9 cellular contexts compared by ENCODE assay signal in genomic region chr5:57887851-57888621, GRCh38.
DNase-seq lines count a peak whose midpoint lies in the region; ATAC-seq and TF ChIP-seq lines count a peak whose summit lies in the region.
"Had no signal": no experiment of that assay in that cellular context is flagged by ENCODE, and none has a peak within 500 bp of the region (broad histone marks: within the 10 kb centered on the region; RNA-seq: fewer than 3 reads in every experiment).

No MANE protein-coding gene starts in this region.

- CTCF ChIA-PET in GM10248 (lab: Yijun Ruan, JAX) (interaction anchor here (1.0 to 1.5 kb wide), 5 partner anchors 9 to 573 kb away, joined by 3 to 6 read pairs (median 4); no protein-coding TSS in a partner anchor), T-cell (lab: Charles Lee) (interaction anchor here in 1 of 2 donors (1.2 kb wide), 1 partner anchor 572 kb away, joined by 3 read pairs; the partner anchor contains the start of gene PLK2)
- CTCF ChIA-PET in CD8-positive, alpha-beta T cell (lab: Charles Lee): no interaction called here

- ATAC-seq in CD8-positive, alpha-beta T cell: no peak
- no peak for ATAC-seq in T-cell (replicated peaks in 1 of 4)

- H3K27ac Mint-ChIP-seq in CD8-positive, alpha-beta T cell: no peak overlapping the region
- no peak overlapping the region for H3K27ac Mint-ChIP-seq in T-cell
- H3K27ac Mint-ChIP-seq: memory B cell had no signal

- H3K36me3 Mint-ChIP-seq in CD8-positive, alpha-beta T cell: no peaks in the 10 kb centered on the region
- no peaks in the 10 kb centered on the region for H3K36me3 Mint-ChIP-seq in T-cell
- H3K36me3 Mint-ChIP-seq: memory B cell had no signal

- DNase-seq in GM10248 (ENCODE audit: extremely low spot score): peak; percentile 12
- peak; percentile 2 for DNase-seq in NCI-H1092 (lab: John Stamatoyannopoulos, UW)
- DNase-seq in astrocyte of the cerebellum (ENCODE audit: low read depth): peak; percentile 59
- peak; percentile 67 for DNase-seq in iPS-NIHi7 (ENCODE audit: extremely low spot score)
- peak; percentile 53 to 58 for DNase-seq in thyroid gland
- DNase-seq in CD8-positive, alpha-beta T cell: no peak
- no peak for DNase-seq in T-cell
- no peak for DNase-seq in HAP-1 (ENCODE audit: low spot score in 2 of 2)

- no peak overlapping the region for H3K27ac ChIP-seq in thyroid gland
- H3K27ac ChIP-seq in CD8-positive, alpha-beta T cell (ENCODE audit: low read depth, low read length): no peak overlapping the region

- no peaks in the 10 kb centered on the region for H3K9me3 Mint-ChIP-seq in CD8-positive, alpha-beta T cell
- H3K9me3 Mint-ChIP-seq in T-cell: no peaks in the 10 kb centered on the region
- H3K9me3 Mint-ChIP-seq: memory B cell had no signal

- 41 to 48% methylated on average over 6 of the region's 6 CpGs for WGBS in thyroid gland, 2 donors

- H3K36me3 ChIP-seq in thyroid gland (no peaks in the 10 kb centered on the region), HAP-1 (replicated peaks) (no peaks in the 10 kb centered on the region)
- H3K36me3 ChIP-seq in CD8-positive, alpha-beta T cell (ENCODE audit: insufficient read depth, low read length): no peaks in the 10 kb centered on the region

- intact Hi-C loops in thyroid gland (cut with DNase I): loop anchor here (10.0 kb wide), 2 partner anchors 103 to 577 kb away; partner anchors contain the start of gene PLK2
- intact Hi-C loops in CD8-positive, alpha-beta T cell (cut with DNase I, micrococcal nuclease): no loop called here

- H3K4me3 Mint-ChIP-seq in CD8-positive, alpha-beta T cell: no peak overlapping the region
- H3K4me3 Mint-ChIP-seq in T-cell: no peak overlapping the region
- H3K4me3 Mint-ChIP-seq: memory B cell had no signal

- in situ Hi-C loops in astrocyte of the cerebellum (cut with HindIII; ENCODE audit: low sequenced_read_pairs): no loop called here
- in situ Hi-C loops in HAP-1 (cut with MboI; ENCODE audit: low sequenced_read_pairs): no loop called here

- H3K9me3 ChIP-seq in thyroid gland (no peaks in the 10 kb centered on the region), HAP-1 (no peaks in the 10 kb centered on the region)
- no peaks in the 10 kb centered on the region for H3K9me3 ChIP-seq in CD8-positive, alpha-beta T cell (ENCODE audit: low read length)

- H3K4me1 Mint-ChIP-seq in CD8-positive, alpha-beta T cell (ENCODE audit: low read depth): no peaks in the 10 kb centered on the region
- H3K4me1 Mint-ChIP-seq in T-cell: no peaks in the 10 kb centered on the region
- H3K4me1 Mint-ChIP-seq: memory B cell had no signal

- H3K4me1 ChIP-seq in thyroid gland: no peaks in the 10 kb centered on the region
- H3K4me1 ChIP-seq in CD8-positive, alpha-beta T cell (ENCODE audit: insufficient read depth, low read length): no peaks in the 10 kb centered on the region
- no peaks in the 10 kb centered on the region for H3K4me1 ChIP-seq in HAP-1

- H3K27me3 Mint-ChIP-seq in CD8-positive, alpha-beta T cell (ENCODE audit: low read depth): no peaks in the 10 kb centered on the region
- H3K27me3 Mint-ChIP-seq in T-cell: peaks cover 0 to 4% of the 10 kb centered on the region in 2 donors
- H3K27me3 Mint-ChIP-seq: memory B cell had no signal

- TF ChIP-seq CTCF in GM10248 (IDR thresholded peaks at IDR 0.05; ENCODE audit: control extremely low read depth, extremely low read depth, low read depth, missing control alignments): peak; percentile 15
- TF ChIP-seq CTCF in astrocyte of the cerebellum (IDR thresholded peaks at IDR 0.05; ENCODE audit: low read depth, low read length, missing control alignments): peak; percentile 87
- peak in 5 of 6 experiments; percentile 44 to 80 (median 69) for TF ChIP-seq CTCF in thyroid gland (IDR thresholded peaks at IDR 0.05)
- no peak for TF ChIP-seq CTCF in CD8-positive, alpha-beta T cell (IDR thresholded peaks at IDR 0.05)

- no peak for TF ChIP-seq POLR2A in thyroid gland (IDR thresholded peaks at IDR 0.05)

- POLR2A ChIA-PET in GM10248 (lab: Yijun Ruan, JAX) (no interaction called here), T-cell (lab: Charles Lee) (no interaction called here)
- POLR2A ChIA-PET in CD8-positive, alpha-beta T cell (lab: Charles Lee): no interaction called here

- no peak overlapping the region for H3K4me3 ChIP-seq in astrocyte of the cerebellum (ENCODE audit: low read depth, low read length)
- H3K4me3 ChIP-seq in thyroid gland (replicated peaks in 1 of 3): no peak overlapping the region
- H3K4me3 ChIP-seq in CD8-positive, alpha-beta T cell (ENCODE audit: low read depth, low read length): no peak overlapping the region
- no peak overlapping the region for H3K4me3 ChIP-seq in HAP-1

- H3K27me3 ChIP-seq in thyroid gland (no peaks in the 10 kb centered on the region), HAP-1 (ENCODE audit: low read depth) (no peaks in the 10 kb centered on the region)
- no peaks in the 10 kb centered on the region for H3K27me3 ChIP-seq in CD8-positive, alpha-beta T cell (ENCODE audit: insufficient read depth, low read length)

Comparison
In these comparisons a context has a peak if more than half of its experiments do, and no peak if none do; other contexts are left out.
1. DNase-seq: peak in GM10248 (single experiment), NCI-H1092 (single experiment), astrocyte of the cerebellum (single experiment), iPS-NIHi7 (single experiment) and thyroid gland (2 of 2); none in CD8-positive, alpha-beta T cell (0 of 7), T-cell (0 of 34) and HAP-1 (0 of 2).